8 cellular contexts compared by ENCODE assay signal in the genomic region with DNA sequence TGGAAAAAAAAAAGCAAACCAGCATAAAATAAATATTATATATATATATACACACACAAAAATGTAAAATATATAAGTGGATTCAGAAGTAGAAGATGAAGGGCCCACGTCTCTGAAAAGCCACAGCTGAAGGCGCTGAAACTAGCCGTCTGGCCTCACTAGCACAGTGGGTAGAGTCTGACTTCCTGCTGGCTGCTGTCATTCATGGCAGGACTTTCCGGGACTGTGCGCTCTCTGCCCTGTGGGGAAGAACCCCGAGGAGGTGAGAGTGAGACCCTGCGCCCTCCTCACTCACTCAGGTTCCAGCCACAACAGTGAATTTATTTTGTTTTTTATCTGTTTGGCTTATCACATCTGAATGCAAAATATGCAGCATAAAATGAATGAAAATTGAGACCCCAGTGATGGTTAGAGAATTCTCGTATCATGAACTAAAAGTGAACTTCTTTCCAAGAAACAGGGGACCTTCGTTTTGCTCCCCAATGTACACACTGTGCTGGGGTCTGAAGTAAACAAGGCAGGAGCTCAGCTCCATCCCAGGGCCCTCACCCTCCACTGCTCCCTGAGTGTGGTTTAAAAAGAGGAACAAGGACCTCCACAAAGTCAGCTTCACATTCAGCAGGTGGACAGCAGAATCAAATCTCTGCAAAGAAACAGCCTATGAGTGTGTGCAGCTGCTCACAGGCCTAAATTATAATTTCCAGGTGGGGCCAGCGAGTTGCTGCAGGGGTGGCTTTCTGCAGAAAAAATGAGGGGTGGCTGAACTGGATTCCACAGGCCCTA. TPM values are rescaled to one million over a fixed set of nuclear protein-coding genes. Genes with fewer than 3 reads are reported as not detected.
DNase-seq lines count a peak whose midpoint lies in the region; ATAC-seq and TF ChIP-seq lines count a peak whose summit lies in the region.

No MANE protein-coding gene starts in this region.

- DNase-seq in activated CD8-positive, alpha-beta memory T cell treated with anti-CD3 and anti-CD28 coated beads for 24 hours, result peak; percentile 37
- DNase-seq in activated CD8-positive, alpha-beta memory T cell treated with anti-CD3 and anti-CD28 coated beads, Interleukin-2, amount 50 U/mL, for 48 hours, result no peak
- peak; percentile 92 for DNase-seq in NAMALWA (ENCODE audit: low spot score)
- peak; percentile 9 for DNase-seq in stimulated activated naive CD8-positive, alpha-beta T cell treated with anti-CD3 and anti-CD28 coated beads, Interleukin-15, Interleukin-2, amounts not matched to agents 100 U/mL and 50 U/mL, for 24 hours
- no peak for DNase-seq in NCI-H2081 treated with DMSO at 0.1 percent for 48 hours (lab: John Stamatoyannopoulos, UW)
- no peak for DNase-seq in breast epithelium (ENCODE audit: low spot score in 2 of 2)
- DNase-seq in stimulated activated CD4-positive, alpha-beta T cell treated with anti-CD3 and anti-CD28 coated beads, Interleukin-15, amount 100 ng/mL, for 24 hours, result no peak

- H3K4me1 ChIP-seq in breast epithelium, result no peaks in the 10 kb centered on the region

- no peak overlapping the region for H3K27ac ChIP-seq in breast epithelium

- TF ChIP-seq CTCF in breast epithelium (IDR thresholded peaks at IDR 0.05), result no peak

- peak; percentile 76 for ATAC-seq in HG02870 (IDR thresholded peaks at IDR 0.05; ENCODE audit: unreplicated experiment)
- ATAC-seq in stimulated activated naive CD8-positive, alpha-beta T cell treated with anti-CD3 and anti-CD28 coated beads, Interleukin-15, Interleukin-2, amounts not matched to agents 100 U/mL and 50 U/mL, for 24 hours, result peak; percentile 42

- H3K4me3 ChIP-seq in breast epithelium, result no peak overlapping the region

- H3K27me3 ChIP-seq in breast epithelium, result no peaks in the 10 kb centered on the region

- no peaks in the 10 kb centered on the region for H3K36me3 ChIP-seq in breast epithelium

- no peak for TF ChIP-seq POLR2A in breast epithelium (IDR thresholded peaks at IDR 0.05)

- no peaks in the 10 kb centered on the region for H3K9me3 ChIP-seq in breast epithelium

- intact Hi-C loops in breast epithelium (cut with DNase I; ENCODE audit: low total_unique reads), result no loop called here

RNA-seq across cellular contexts. Expression of gene RAMACL, which starts 1.3 kb away (rescaled TPM):
- total RNA-seq in breast epithelium, result 10 to 100 TPM in 1 of 3 donors, 1 to 10 TPM in 2; 2.5 to 13.4 (median 2.6) TPM

RNA-seq across cellular contexts. Expression of gene RPS6KA2, which starts 39.2 kb away (rescaled TPM):
- 100 to 1,000 TPM in 1 of 3 donors, 10 to 100 TPM in 2; 23.7 to 124 (median 56.4) TPM for total RNA-seq in breast epithelium

Comparison
In these comparisons a context has a peak if more than half of its experiments do, and no peak if none do; other contexts are left out.
1. DNase-seq: peak in activated CD8-positive, alpha-beta memory T cell treated with anti-CD3 and anti-CD28 coated beads for 24 hours (single experiment), NAMALWA (single experiment) and stimulated activated naive CD8-positive, alpha-beta T cell treated with anti-CD3 and anti-CD28 coated beads, Interleukin-15, Interleukin-2, amounts not matched to agents 100 U/mL and 50 U/mL, for 24 hours (single experiment); none in activated CD8-positive, alpha-beta memory T cell treated with anti-CD3 and anti-CD28 coated beads, Interleukin-2, amount 50 U/mL, for 48 hours (single experiment), NCI-H2081 treated with DMSO at 0.1 percent for 48 hours (single experiment), breast epithelium (0 of 2) and stimulated activated CD4-positive, alpha-beta T cell treated with anti-CD3 and anti-CD28 coated beads, Interleukin-15, amount 100 ng/mL, for 24 hours (single experiment).